In the genomic region with DNA sequence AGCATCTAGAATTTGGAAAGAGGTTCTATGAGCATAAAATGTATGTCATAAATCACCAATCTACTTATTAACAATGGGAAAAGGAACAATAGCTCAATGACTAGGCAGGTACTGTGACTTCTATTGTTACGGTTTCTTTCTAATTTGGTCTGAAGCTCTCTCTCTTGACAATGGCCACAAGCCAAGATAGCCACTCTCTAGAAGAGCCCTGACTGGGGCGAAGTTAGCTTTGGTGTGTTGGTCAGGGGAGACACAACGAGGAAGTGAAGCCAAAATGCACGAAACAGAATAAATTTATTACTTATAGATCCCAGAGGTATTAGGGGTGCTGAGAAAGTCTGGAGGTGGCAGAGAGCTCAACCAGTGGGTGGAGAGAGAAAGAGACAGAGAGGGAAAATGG, we compare ENCODE assay signal across 23 cellular contexts. TPM values are rescaled to one million over a fixed set of nuclear protein-coding genes. Genes with fewer than 3 reads are reported as not detected.
DNase-seq lines count a peak whose midpoint lies in the region; ATAC-seq and TF ChIP-seq lines count a peak whose summit lies in the region.
"Had no signal": no experiment of that assay in that cellular context is flagged by ENCODE, and none has a peak within 500 bp of the region (broad histone marks: within the 10 kb centered on the region; RNA-seq: fewer than 3 reads in every experiment).

No MANE protein-coding gene starts in this region.

- peak overlapping the region; percentile 29 to 87 for H2BK12ac ChIP-seq in mesenchymal stem cell (ENCODE audit: low read length in 2 of 2)

- H4K91ac ChIP-seq in mesenchymal stem cell (ENCODE audit: low read length): no peak overlapping the region

- no peak overlapping the region for H3K23ac ChIP-seq in mesenchymal stem cell (ENCODE audit: low read length in 2 of 2)

- BruUV-seq in Caco-2 (replicated peaks; lab: Mats Ljungman, UMichigan): no TSS peak

- no peak overlapping the region for H3K14ac ChIP-seq in mesenchymal stem cell (ENCODE audit: low read length in 2 of 2)

- H2BK120ac ChIP-seq in mesenchymal stem cell (ENCODE audit: low read depth, low read length): peak overlapping the region; percentile 73

- peak overlapping the region; percentile 16 for H3K27ac Mint-ChIP-seq in Caco-2 (ENCODE audit: unreplicated experiment)
- peak overlapping the region in 1 of 2 donors; percentile 50 for H3K27ac Mint-ChIP-seq in stimulated activated naive CD8-positive, alpha-beta T cell treated with anti-CD3 and anti-CD28 coated beads, Interleukin-15, amount 100 ng/mL, for 72 hours
- H3K27ac Mint-ChIP-seq: activated naive CD4-positive, alpha-beta T cell treated with anti-CD3 and anti-CD28 coated beads, Interleukin-2, amount 10 ng/mL, durations not matched to agents 7 days and 5 days; neural progenitor cell had no signal

- H3K9ac ChIP-seq in mesenchymal stem cell (ENCODE audit: low read length): no peak overlapping the region
- H3K9ac ChIP-seq: neural progenitor cell had no signal

- H3K36me3 Mint-ChIP-seq in Caco-2 (ENCODE audit: insufficient read depth, unreplicated experiment): no peaks in the 10 kb centered on the region
- H3K36me3 Mint-ChIP-seq: activated naive CD4-positive, alpha-beta T cell treated with anti-CD3 and anti-CD28 coated beads, Interleukin-2, amount 10 ng/mL, durations not matched to agents 7 days and 5 days; neural progenitor cell had no signal

- H3K4me1 Mint-ChIP-seq in Caco-2 (ENCODE audit: low read depth, unreplicated experiment): peaks cover 36% of the 10 kb centered on the region
- no peaks in the 10 kb centered on the region for H3K4me1 Mint-ChIP-seq in stimulated activated naive CD8-positive, alpha-beta T cell treated with anti-CD3 and anti-CD28 coated beads, Interleukin-15, amount 100 ng/mL, for 72 hours
- H3K4me1 Mint-ChIP-seq: activated naive CD4-positive, alpha-beta T cell treated with anti-CD3 and anti-CD28 coated beads, Interleukin-2, amount 10 ng/mL, durations not matched to agents 7 days and 5 days; neural progenitor cell had no signal

- no peaks in the 10 kb centered on the region for H3K79me1 ChIP-seq in mesenchymal stem cell (replicated peaks; ENCODE audit: low read length, poor library complexity, severe bottlenecking)

- H3K27me3 Mint-ChIP-seq in Caco-2 (ENCODE audit: insufficient read depth, unreplicated experiment): no peaks in the 10 kb centered on the region
- H3K27me3 Mint-ChIP-seq in stimulated activated naive CD8-positive, alpha-beta T cell treated with anti-CD3 and anti-CD28 coated beads, Interleukin-15, amount 100 ng/mL, for 72 hours: peaks cover 39% of the 10 kb centered on the region

- intact Hi-C loops in Caco-2 (cut with micrococcal nuclease; ENCODE audit: unreplicated experiment): no loop called here

- peak overlapping the region; percentile 24 for H4K8ac ChIP-seq in mesenchymal stem cell (ENCODE audit: low read length)

- H3K18ac ChIP-seq in mesenchymal stem cell (ENCODE audit: low read depth in 1 of 2, low read length in 2 of 2): peak overlapping the region; percentile 61 to 83

- no peak overlapping the region for H2BK5ac ChIP-seq in mesenchymal stem cell (ENCODE audit: low read depth, low read length, poor library complexity, severe bottlenecking)

- H3K27me3 ChIP-seq in Caco-2 (replicated peaks; ENCODE audit: control insufficient read depth, insufficient read depth, low read length) (no peaks in the 10 kb centered on the region), mesenchymal stem cell (ENCODE audit: control insufficient read depth in 1 of 2, insufficient read depth in 1 of 2, low read length in 2 of 2) (no peaks in the 10 kb centered on the region)
- H3K27me3 ChIP-seq: colonic mucosa, neural progenitor cell, uterus had no signal

- no peaks in the 10 kb centered on the region for H3K36me3 ChIP-seq in Caco-2 (ENCODE audit: control insufficient read depth, insufficient read depth, low read length)
- no peaks in the 10 kb centered on the region for H3K36me3 ChIP-seq in mesenchymal stem cell (ENCODE audit: control insufficient read depth in 1 of 2, insufficient read depth in 2 of 2, low read depth in 1 of 2, low read length in 2 of 2)
- H3K36me3 ChIP-seq: colonic mucosa, neural progenitor cell, uterus had no signal

- peak overlapping the region; percentile 81 for H2AK5ac ChIP-seq in mesenchymal stem cell (ENCODE audit: low read length, severe bottlenecking)

- no peak for TF ChIP-seq CTCF in Caco-2 (IDR thresholded peaks at IDR 0.05; ENCODE audit: insufficient read depth in 1 of 2, low read depth in 1 of 2, low read length in 1 of 2, severe bottlenecking in 1 of 2, unreplicated experiment in 1 of 2)
- no peak for TF ChIP-seq CTCF in RWPE1 (conservative IDR thresholded peaks at IDR 0.05; ENCODE audit: low read depth)

- H3K4me3 ChIP-seq in Caco-2 (ENCODE audit: low read depth, low read length) (no peak overlapping the region), mesenchymal stem cell (ENCODE audit: insufficient read depth in 1 of 2, low read depth in 1 of 2, low read length in 2 of 2) (no peak overlapping the region)
- H3K4me3 ChIP-seq: colonic mucosa, neural progenitor cell, uterus had no signal

- no peaks in the 10 kb centered on the region for H3K9me3 Mint-ChIP-seq in Caco-2 (ENCODE audit: unreplicated experiment)
- no peaks in the 10 kb centered on the region for H3K9me3 Mint-ChIP-seq in stimulated activated naive CD8-positive, alpha-beta T cell treated with anti-CD3 and anti-CD28 coated beads, Interleukin-15, amount 100 ng/mL, for 72 hours
- H3K9me3 Mint-ChIP-seq: activated naive CD4-positive, alpha-beta T cell treated with anti-CD3 and anti-CD28 coated beads, Interleukin-2, amount 10 ng/mL, durations not matched to agents 7 days and 5 days; neural progenitor cell had no signal

- no peak for DNase-seq in Caco-2
- no peak for DNase-seq in mesenchymal stem cell
- DNase-seq in HCEC 1CT: no peak
- no peak for DNase-seq in stimulated activated naive CD8-positive, alpha-beta T cell treated with anti-CD3 and anti-CD28 coated beads, Interleukin-15, amount 100 ng/mL, for 72 hours
- DNase-seq in RWPE1 (ENCODE audit: low spot score): no peak
- DNase-seq: activated CD4-positive, alpha-beta T cell treated with anti-CD3 and anti-CD28 coated beads, Interleukin-2, amount 50 U/mL, for 48 hours; activated naive CD4-positive, alpha-beta T cell treated with anti-CD3 and anti-CD28 coated beads, Interleukin-2, amount 10 ng/mL, durations not matched to agents 7 days and 5 days; colonic mucosa; foreskin fibroblast; hippocampal formation; kidney; midbrain; NCI-H1417 treated with DMSO at 0.1 percent for 48 hours; SHP77; stimulated activated CD4-positive, alpha-beta T cell treated with anti-CD3 and anti-CD28 coated beads, Interleukin-15, amount 100 ng/mL, for 24 hours; stimulated activated naive CD4-positive, alpha-beta T cell treated with Interleukin-2 at 50 U/mL for 16 hours; T-helper 1 cell; uterus had no signal

- H3K4me1 ChIP-seq in Caco-2: peaks cover 47% of the 10 kb centered on the region
- H3K4me1 ChIP-seq in mesenchymal stem cell (ENCODE audit: control insufficient read depth, insufficient read depth, low read depth, low read length): peaks cover 4% of the 10 kb centered on the region
- H3K4me1 ChIP-seq: colonic mucosa, neural progenitor cell had no signal

- 0 out of 2 replicates have a peak, but pooled peaks cover 4% of the 10 kb centered on the region for H3K9me3 ChIP-seq in Caco-2
- H3K9me3 ChIP-seq in mesenchymal stem cell (ENCODE audit: control insufficient read depth, low read length): no peaks in the 10 kb centered on the region
- H3K9me3 ChIP-seq: colonic mucosa, uterus had no signal

- CTCF ChIA-PET in Caco-2 (lab: Charles Lee) (no interaction called here), RWPE1 (lab: Yijun Ruan, JAX) (interaction anchor here (0.5 to 1.4 kb wide), 3 partner anchors 9 to 48 kb away, joined by 3 to 5 read pairs (median 3); no protein-coding TSS in a partner anchor)

- WGBS in mesenchymal stem cell: 96% methylated on average over 4 of the region's 4 CpGs

- peak overlapping the region in 1 of 2 experiments; percentile 11 for H3K4ac ChIP-seq in mesenchymal stem cell (ENCODE audit: low read depth in 1 of 2, low read length in 2 of 2)

- no peak overlapping the region for H2AFZ ChIP-seq in mesenchymal stem cell (ENCODE audit: low read depth, low read length)
- H2AFZ ChIP-seq: neural progenitor cell had no signal

- H2BK15ac ChIP-seq in mesenchymal stem cell (ENCODE audit: low read depth, poor library complexity, severe bottlenecking): peak overlapping the region; percentile 67

- H3K4me3 Mint-ChIP-seq in Caco-2 (ENCODE audit: unreplicated experiment): no peak overlapping the region
- no peak overlapping the region for H3K4me3 Mint-ChIP-seq in stimulated activated naive CD8-positive, alpha-beta T cell treated with anti-CD3 and anti-CD28 coated beads, Interleukin-15, amount 100 ng/mL, for 72 hours
- H3K4me3 Mint-ChIP-seq: activated naive CD4-positive, alpha-beta T cell treated with anti-CD3 and anti-CD28 coated beads, Interleukin-2, amount 10 ng/mL, durations not matched to agents 7 days and 5 days; neural progenitor cell had no signal

- no peak overlapping the region for H3K27ac ChIP-seq in mesenchymal stem cell (ENCODE audit: low read length, poor library complexity, severe bottlenecking)
- H3K27ac ChIP-seq in RWPE1: no peak overlapping the region
- H3K27ac ChIP-seq: colonic mucosa, neural progenitor cell, uterus, VCaP had no signal

- peak; percentile 12 for ATAC-seq in GM21360 (IDR thresholded peaks at IDR 0.05; ENCODE audit: unreplicated experiment)
- ATAC-seq in HG03520 (IDR thresholded peaks at IDR 0.05; ENCODE audit: unreplicated experiment): peak; percentile 7
- no peak for ATAC-seq in HG02642 (IDR thresholded peaks at IDR 0.05; ENCODE audit: poor library complexity, unreplicated experiment)
- ATAC-seq in stimulated activated naive CD8-positive, alpha-beta T cell treated with anti-CD3 and anti-CD28 coated beads, Interleukin-15, amount 100 ng/mL, for 72 hours: no peak

- POLR2A ChIA-PET in Caco-2 (lab: Charles Lee) (no interaction called here), RWPE1 (lab: Yijun Ruan, JAX; ENCODE audit: low non-redundant PET) (no interaction called here)

- H3K4me2 ChIP-seq in mesenchymal stem cell (ENCODE audit: low read length, poor library complexity, severe bottlenecking): no peak overlapping the region
- H3K4me2 ChIP-seq: neural progenitor cell had no signal

RNA-seq across cellular contexts. Expression of a gene that starts 9.4 kb away (rescaled TPM):
- 188 TPM in 2 replicates for total RNA-seq in Caco-2 (2022)
- polyA plus RNA-seq in mesenchymal stem cell (2013, experiment 1 of 2): 125 TPM
- 130 TPM for polyA plus RNA-seq in mesenchymal stem cell (2013, experiment 2 of 2)

Comparison
In these comparisons a context has a peak if more than half of its experiments do, and no peak if none do; other contexts are left out.
1. ATAC-seq: peak in GM21360 (single experiment) and HG03520 (single experiment); none in HG02642 (single experiment) and stimulated activated naive CD8-positive, alpha-beta T cell treated with anti-CD3 and anti-CD28 coated beads, Interleukin-15, amount 100 ng/mL, for 72 hours (single experiment).